In the genomic region with DNA sequence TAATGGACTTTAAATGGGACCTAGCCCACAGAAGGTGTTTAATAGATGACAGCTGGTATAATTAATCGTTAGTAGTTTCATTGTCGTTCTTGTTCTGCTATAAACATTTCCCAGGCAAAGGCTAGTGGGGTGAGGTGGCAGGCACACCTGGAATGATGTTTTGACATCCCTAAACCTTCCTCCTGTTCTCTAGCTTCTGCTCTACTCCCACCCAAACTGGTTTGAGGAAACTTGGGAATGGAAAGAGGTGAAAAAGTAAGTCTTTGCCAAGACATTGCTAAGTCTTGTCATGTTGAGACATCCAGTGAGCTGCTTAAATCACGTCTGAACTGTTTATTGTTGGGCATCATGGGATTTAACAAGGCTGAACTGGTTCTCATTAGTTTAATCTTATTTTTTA, we compare ENCODE assay signal across 26 cellular contexts. TPM values are rescaled to one million over a fixed set of nuclear protein-coding genes. Genes with fewer than 3 reads are reported as not detected.
"Had no signal": no experiment of that assay in that cellular context is flagged by ENCODE, and none has a peak within 500 bp of the region (broad histone marks: within the 10 kb centered on the region; RNA-seq: fewer than 3 reads in every experiment).

No MANE protein-coding gene starts in this region.

- H3K4me1 ChIP-seq: colonic mucosa, esophagus muscularis mucosa, gastrocnemius medialis, heart right ventricle, left lung, lower lobe of right lung had no signal

- H3K27ac ChIP-seq: colonic mucosa, epithelial cell of prostate, esophagus muscularis mucosa, gastrocnemius medialis, heart right ventricle, left lung, lower lobe of right lung had no signal

- H3K27me3 ChIP-seq: colonic mucosa, esophagus muscularis mucosa, gastrocnemius medialis, left lung had no signal

- H3K36me3 ChIP-seq: colonic mucosa, esophagus muscularis mucosa, gastrocnemius medialis, heart right ventricle, left lung, lower lobe of right lung had no signal

- DNase-seq: colonic mucosa; cortex of kidney; effector CD8-positive, alpha-beta T cell; effector memory CD8-positive, alpha-beta T cell; endodermal cell; erythroblast; foreskin fibroblast; foreskin melanocyte; gastrocnemius medialis; glutamatergic neuron; head of caudate nucleus; heart right ventricle; hippocampal formation; kidney; kidney glomerular epithelial cell; left cardiac atrium; left lung; left ventricle myocardium superior; lower lobe of right lung; mesenchymal stem cell; mucosa of descending colon; naive B cell had no signal

- H3K4me3 ChIP-seq: colonic mucosa, esophagus muscularis mucosa, gastrocnemius medialis, heart right ventricle, left lung, lower lobe of right lung, mucosa of descending colon had no signal

- FAIRE-seq: endometrium, islet of Langerhans, kidney had no signal

- H3K9me3 ChIP-seq: colonic mucosa, esophagus muscularis mucosa, gastrocnemius medialis, heart right ventricle, left lung, lower lobe of right lung, mucosa of descending colon had no signal

RNA-seq across cellular contexts. Expression of a gene that starts 37.5 kb away (rescaled TPM):
- polyA plus RNA-seq: heart right ventricle had no signal
